ENCODE assay signal across 11 cellular contexts in genomic region chr12:53383258-53383657, GRCh38. TPM values are rescaled to one million over a fixed set of nuclear protein-coding genes. Genes with fewer than 3 reads are reported as not detected.
DNase-seq lines count a peak whose midpoint lies in the region; ATAC-seq and TF ChIP-seq lines count a peak whose summit lies in the region.
"Had no signal": no experiment of that assay in that cellular context is flagged by ENCODE, and none has a peak within 500 bp of the region (broad histone marks: within the 10 kb centered on the region; RNA-seq: fewer than 3 reads in every experiment).

No MANE protein-coding gene starts in this region.

- no peaks in the 10 kb centered on the region for H3F3A ChIP-seq in PC-3 (ENCODE audit: low read length, unreplicated experiment)

- H2AK5ac ChIP-seq in trophoblast cell (ENCODE audit: low read length), result no peak overlapping the region

- no peak overlapping the region for H2BK5ac ChIP-seq in trophoblast cell (ENCODE audit: low read depth, low read length, poor library complexity)

- BruUV-seq in PC-3 (replicated peaks; lab: Mats Ljungman, UMichigan), result no TSS peak

- H3K27me3 ChIP-seq in DND-41 (ENCODE audit: insufficient read depth, low read length, poor library complexity), result no peaks in the 10 kb centered on the region
- no peaks in the 10 kb centered on the region for H3K27me3 ChIP-seq in PC-3 (ENCODE audit: low read length)
- no peaks in the 10 kb centered on the region for H3K27me3 ChIP-seq in trophoblast cell (ENCODE audit: insufficient read depth, low read length)
- H3K27me3 ChIP-seq in HAP-1 (ENCODE audit: low read depth), result no peaks in the 10 kb centered on the region
- H3K27me3 ChIP-seq: pancreas, testis had no signal

- no peak overlapping the region for H3K23ac ChIP-seq in trophoblast cell (ENCODE audit: low read length)

- no peak overlapping the region for H3K18ac ChIP-seq in trophoblast cell (ENCODE audit: low read length)

- intact Hi-C loops in PC-3 (cut with micrococcal nuclease), result no loop called here

- H4K8ac ChIP-seq in trophoblast cell (ENCODE audit: low read depth, low read length), result no peak overlapping the region

- CTCF ChIA-PET in PC-3 (lab: Charles Lee), result interaction anchor here (0.5 to 2.8 kb wide), 5 partner anchors 31 to 95 kb away, joined by 3 to 16 read pairs (median 5); partner anchors contain the start of gene AAAS

- no peaks in the 10 kb centered on the region for H3K9me3 ChIP-seq in DND-41 (ENCODE audit: insufficient read depth, low read length, severe bottlenecking)
- no peaks in the 10 kb centered on the region for H3K9me3 ChIP-seq in PC-3 (ENCODE audit: low read length)
- peaks cover 2% of the 10 kb centered on the region for H3K9me3 ChIP-seq in trophoblast cell (ENCODE audit: insufficient read depth, low read depth, low read length)
- no peaks in the 10 kb centered on the region for H3K9me3 ChIP-seq in HAP-1
- H3K9me3 ChIP-seq: pancreas, testis had no signal

- H3K9ac ChIP-seq in DND-41 (ENCODE audit: low read depth, low read length) (peak overlapping the region; percentile 32), PC-3 (ENCODE audit: low read length) (no peak overlapping the region), trophoblast cell (ENCODE audit: low read length) (no peak overlapping the region)

- H2AFZ ChIP-seq in DND-41 (ENCODE audit: low read depth, low read length) (no peak overlapping the region), PC-3 (ENCODE audit: low read length) (no peak overlapping the region), trophoblast cell (ENCODE audit: insufficient read depth, low read length, poor library complexity) (no peak overlapping the region)

- H2BK12ac ChIP-seq in trophoblast cell (ENCODE audit: low read length), result no peak overlapping the region

- H3K9me2 ChIP-seq in PC-3 (replicated peaks; ENCODE audit: low read length), result no peaks in the 10 kb centered on the region

- peaks cover 77% of the 10 kb centered on the region for H3K4me1 ChIP-seq in DND-41 (ENCODE audit: insufficient read depth, low read length)
- peaks cover 55% of the 10 kb centered on the region for H3K4me1 ChIP-seq in PC-3 (ENCODE audit: insufficient read depth, low read length)
- H3K4me1 ChIP-seq in trophoblast cell (ENCODE audit: control insufficient read depth in 1 of 2, insufficient read depth in 2 of 2, low read length in 2 of 2), result peaks cover 13 to 24% of the 10 kb centered on the region in 2 experiments
- peaks cover 27% of the 10 kb centered on the region for H3K4me1 ChIP-seq in HAP-1

- H3K79me1 ChIP-seq in trophoblast cell (ENCODE audit: low read length), result peaks cover 10% of the 10 kb centered on the region

- H3K27ac ChIP-seq in DND-41 (ENCODE audit: low read length), result 0 out of 2 replicates have a peak overlapping the region, but pooled peaks have one; percentile 15
- no peak overlapping the region for H3K27ac ChIP-seq in PC-3 (ENCODE audit: low read length)
- peak overlapping the region; percentile 99 for H3K27ac ChIP-seq in epithelial cell of prostate
- H3K27ac ChIP-seq in trophoblast cell (ENCODE audit: low read depth, low read length), result no peak overlapping the region

- H3K4me3 ChIP-seq in DND-41 (ENCODE audit: low read depth in 1 of 2, low read length in 2 of 2) (peak overlapping the region in 1 of 2 experiments; percentile 38; a peak in 3 of 4 replicates), PC-3 (ENCODE audit: low read length) (peak overlapping the region; percentile 71), trophoblast cell (ENCODE audit: low read depth, low read length) (no peak overlapping the region), HAP-1 (no peak overlapping the region)
- H3K4me3 ChIP-seq: testis had no signal

- H2BK120ac ChIP-seq in trophoblast cell (ENCODE audit: insufficient read depth, low read length, poor library complexity), result no peak overlapping the region

- ATAC-seq in DND-41 (ENCODE audit: insufficient read depth, low read depth) (no peak), PC-3 (no peak), HG03097 (IDR thresholded peaks at IDR 0.05; ENCODE audit: low FRiP score, unreplicated experiment) (no peak)
- ATAC-seq: pancreas had no signal

- in situ Hi-C loops in HAP-1 (cut with MboI; ENCODE audit: low sequenced_read_pairs), result no loop called here

- H4K12ac ChIP-seq in trophoblast cell (ENCODE audit: low read depth, low read length), result no peak overlapping the region

- peak overlapping the region; percentile 4 for H3K4ac ChIP-seq in trophoblast cell (ENCODE audit: low read depth, low read length)

- H4K20me1 ChIP-seq in DND-41 (ENCODE audit: insufficient read depth, low read length) (peaks cover 44% of the 10 kb centered on the region), PC-3 (ENCODE audit: low read length) (peaks cover 27% of the 10 kb centered on the region)

- H3K4me2 ChIP-seq in DND-41 (ENCODE audit: insufficient read depth, low read length) (peak overlapping the region; percentile 55), PC-3 (ENCODE audit: low read length) (peak overlapping the region; percentile 81), trophoblast cell (ENCODE audit: low read length) (peak overlapping the region; percentile 10)

- TF ChIP-seq CTCF in DND-41 (IDR thresholded peaks at IDR 0.05; ENCODE audit: borderline replicate concordance, extremely low read depth, low read length, poor library complexity, severe bottlenecking) (no peak), PC-3 (conservative IDR thresholded peaks at IDR 0.05; ENCODE audit: low read depth, low read length) (no peak)

- DNase-seq in DND-41 (no peak), PC-3 (peak; percentile 25), epithelial cell of prostate (ENCODE audit: low read depth, low spot score) (no peak), trophoblast cell (peak; percentile 46 to 52), NOMO-1 treated with dmso at 0.1 percent for 144 hours (lab: John Stamatoyannopoulos, UW; ENCODE audit: unreplicated experiment) (no peak), nucleus accumbens (lab: John Stamatoyannopoulos, UW) (no peak), HAP-1 (ENCODE audit: low spot score in 2 of 2) (no peak)
- DNase-seq: testis had no signal

- H4K91ac ChIP-seq in trophoblast cell (ENCODE audit: low read depth, low read length), result no peak overlapping the region

- H3K14ac ChIP-seq in trophoblast cell (ENCODE audit: low read length), result no peak overlapping the region

- peaks cover 61% of the 10 kb centered on the region for H3K36me3 ChIP-seq in DND-41 (ENCODE audit: insufficient read depth, low read length)
- H3K36me3 ChIP-seq in PC-3 (ENCODE audit: low read depth, low read length), result peaks cover 17% of the 10 kb centered on the region
- H3K36me3 ChIP-seq in trophoblast cell (ENCODE audit: control insufficient read depth in 1 of 2, insufficient read depth in 2 of 2, low read length in 2 of 2), result peaks cover 22 to 36% of the 10 kb centered on the region in 2 experiments
- H3K36me3 ChIP-seq in HAP-1 (replicated peaks), result peaks cover 52% of the 10 kb centered on the region

- POLR2A ChIA-PET in PC-3 (lab: Charles Lee; ENCODE audit: unreplicated experiment), result no interaction called here

- peaks cover 79% of the 10 kb centered on the region for H3K79me2 ChIP-seq in DND-41 (ENCODE audit: insufficient read depth, low read length)
- H3K79me2 ChIP-seq in PC-3 (ENCODE audit: low read length), result peaks cover 71% of the 10 kb centered on the region
- peaks cover 16% of the 10 kb centered on the region for H3K79me2 ChIP-seq in trophoblast cell (ENCODE audit: control insufficient read depth, insufficient read depth, low read length, poor library complexity)

- no CpG with 5 or more reads among the region's 2 CpGs for WGBS in trophoblast cell (ENCODE audit: extremely low coverage, insufficient coverage, insufficient read length)

RNA-seq across cellular contexts. Expression of gene SP1, which starts 3.3 kb away (rescaled TPM):
- total RNA-seq in PC-3 (2014; rRNA removed), result 49.7 and 57.6 TPM in 2 replicates
- polyA plus RNA-seq in trophoblast cell (2013), result 50.5 and 51.4 TPM in 2 replicates

RNA-seq across cellular contexts. Expression of gene AMHR2, which starts 40.4 kb away (rescaled TPM):
- total RNA-seq in PC-3 (2014; rRNA removed), result 0.29 TPM in 1 of 2 replicates, not detected in the other
- 0.82 and 0.89 TPM in 2 replicates for polyA plus RNA-seq in trophoblast cell (2013)
- total RNA-seq: RPMI7951 had no signal

RNA-seq across cellular contexts. Expression of gene SP7, which starts 47.1 kb away (rescaled TPM):
- not detected in 2 replicates for total RNA-seq in PC-3 (2014; rRNA removed)
- polyA plus RNA-seq in trophoblast cell (2013), result 0.03 TPM in 1 of 2 replicates, not detected in the other
- total RNA-seq: pancreas, RPMI7951 had no signal
- polyA plus RNA-seq: pancreas had no signal

RNA-seq across cellular contexts. Expression of gene PRR13, which starts 58.3 kb away (rescaled TPM):
- 54.2 and 60.9 TPM in 2 replicates for total RNA-seq in PC-3 (2014; rRNA removed)
- polyA plus RNA-seq in trophoblast cell (2013), result 229 and 234 TPM in 2 replicates

Comparison
In these comparisons a context has a peak if more than half of its experiments do, and no peak if none do; other contexts are left out.
1. DNase-seq: peak in PC-3 (single experiment) and trophoblast cell (2 of 2); none in DND-41 (single experiment), epithelial cell of prostate (single experiment), NOMO-1 treated with dmso at 0.1 percent for 144 hours (single experiment), nucleus accumbens (0 of 56) and HAP-1 (0 of 2).
2. H3K27ac ChIP-seq: peak in DND-41 (single experiment) and epithelial cell of prostate (single experiment); none in PC-3 (single experiment) and trophoblast cell (single experiment).
3. H3K4me2 ChIP-seq: peak in every context shown above with its lines; median percentile 81 in PC-3; 55 in DND-41; 10 in trophoblast cell.